ENCODE assay signal across 33 cellular contexts in genomic region chr4:82467442-82467841, GRCh38. TPM values are rescaled to one million over a fixed set of nuclear protein-coding genes. Genes with fewer than 3 reads are reported as not detected.
DNase-seq lines count a peak whose midpoint lies in the region; ATAC-seq and TF ChIP-seq lines count a peak whose summit lies in the region.
"Had no signal": no experiment of that assay in that cellular context is flagged by ENCODE, and none has a peak within 500 bp of the region (broad histone marks: within the 10 kb centered on the region; RNA-seq: fewer than 3 reads in every experiment).

No MANE protein-coding gene starts in this region.

- peaks cover 1 to 4% of the 10 kb centered on the region in 2 donors for H3K36me3 Mint-ChIP-seq in activated T-cell treated with anti-CD3 and anti-CD28 coated beads, Interleukin-2, amount 50 U/mL, for 72 hours (ENCODE audit: insufficient read depth in 2 of 2)
- peaks cover 71% of the 10 kb centered on the region for H3K36me3 Mint-ChIP-seq in activated T-cell treated with anti-CD3 and anti-CD28 coated beads, Interleukin-2, amount 50 U/mL, for 24 hours (ENCODE audit: low read depth)
- H3K36me3 Mint-ChIP-seq: activated naive CD4-positive, alpha-beta T cell treated with anti-CD3 and anti-CD28 coated beads, Interleukin-2, amount 50 U/mL, for 72 hours had no signal

- no peak for DNase-seq in activated T-cell treated with anti-CD3 and anti-CD28 coated beads, Interleukin-2, amount 50 U/mL, for 72 hours
- no peak for DNase-seq in activated T-cell treated with anti-CD3 and anti-CD28 coated beads, Interleukin-2, amount 50 U/mL, for 24 hours
- DNase-seq in astrocyte of the cerebellum (ENCODE audit: low read depth) (peak; percentile 50), foreskin fibroblast (peak; percentile 35 to 65), NCI-H2107 (lab: John Stamatoyannopoulos, UW) (no peak), mesenteric fat pad (ENCODE audit: low spot score) (no peak)
- DNase-seq: activated CD4-positive, alpha-beta T cell treated with anti-CD3 and anti-CD28 coated beads, Interleukin-2, amount 50 U/mL, for 48 hours; activated CD4-positive, CD25-positive, alpha-beta regulatory T cell; activated CD8-positive, alpha-beta memory T cell treated with anti-CD3 and anti-CD28 coated beads, Interleukin-2, amount 50 U/mL, for 4 hours; aorta; dorsolateral prefrontal cortex; gastrocnemius medialis; hippocampal formation; islet precursor cell; left ventricle myocardium superior; midbrain; naive thymus-derived CD8-positive, alpha-beta T cell; NCI-H1694; NK-92 treated with Interleukin-12 subunit alpha and Interleukin-12 subunit beta, amount 100 ng/mL, for 24 hours; ovary; PC-9; right cardiac atrium; Right ventricle myocardium superior; stimulated activated naive CD8-positive, alpha-beta T cell treated with anti-CD3 and anti-CD28 coated beads, Interleukin-15, Interleukin-2, amounts not matched to agents 100 U/mL and 50 U/mL, for 24 hours; T1000 had no signal

- no peaks in the 10 kb centered on the region for H3K27me3 Mint-ChIP-seq in activated T-cell treated with anti-CD3 and anti-CD28 coated beads, Interleukin-2, amount 50 U/mL, for 72 hours (ENCODE audit: low read depth)
- no peaks in the 10 kb centered on the region for H3K27me3 Mint-ChIP-seq in activated T-cell treated with anti-CD3 and anti-CD28 coated beads, Interleukin-2, amount 50 U/mL, for 24 hours
- H3K27me3 Mint-ChIP-seq: central memory CD8-positive, alpha-beta T cell; naive thymus-derived CD8-positive, alpha-beta T cell had no signal

- H3K27ac Mint-ChIP-seq in activated T-cell treated with anti-CD3 and anti-CD28 coated beads, Interleukin-2, amount 50 U/mL, for 72 hours: peak overlapping the region; percentile 10
- no peak overlapping the region for H3K27ac Mint-ChIP-seq in activated T-cell treated with anti-CD3 and anti-CD28 coated beads, Interleukin-2, amount 50 U/mL, for 24 hours
- H3K27ac Mint-ChIP-seq: activated naive CD4-positive, alpha-beta T cell treated with anti-CD3 and anti-CD28 coated beads, Interleukin-2, amount 50 U/mL, for 72 hours; activated T-helper 2 cell treated with anti-CD3 and anti-CD28 coated beads, Interferon-gamma antibody, Interleukin-2, Interleukin-4, amounts not matched to agents 10 μg/mL and 5 μg/mL and 100 μg/mL, durations not matched to agents 14 hours and 24 hours and 36 hours had no signal

- no peak overlapping the region for H3K4me3 Mint-ChIP-seq in activated T-cell treated with anti-CD3 and anti-CD28 coated beads, Interleukin-2, amount 50 U/mL, for 72 hours
- no peak overlapping the region for H3K4me3 Mint-ChIP-seq in activated T-cell treated with anti-CD3 and anti-CD28 coated beads, Interleukin-2, amount 50 U/mL, for 24 hours
- H3K4me3 Mint-ChIP-seq: central memory CD8-positive, alpha-beta T cell; naive thymus-derived CD8-positive, alpha-beta T cell had no signal

- in situ Hi-C loops in astrocyte of the cerebellum (cut with HindIII; ENCODE audit: low sequenced_read_pairs): loop anchor here (5.0 to 10.0 kb wide), 2 partner anchors 100 to 257 kb away; no protein-coding TSS in a partner anchor

- H3K4me1 Mint-ChIP-seq in activated T-cell treated with anti-CD3 and anti-CD28 coated beads, Interleukin-2, amount 50 U/mL, for 72 hours (ENCODE audit: low read depth): no peaks in the 10 kb centered on the region
- H3K4me1 Mint-ChIP-seq in activated T-cell treated with anti-CD3 and anti-CD28 coated beads, Interleukin-2, amount 50 U/mL, for 24 hours (ENCODE audit: low read depth): no peaks in the 10 kb centered on the region
- H3K4me1 Mint-ChIP-seq: central memory CD8-positive, alpha-beta T cell had no signal

- H3K4me3 ChIP-seq in astrocyte of the cerebellum (ENCODE audit: low read depth, low read length) (no peak overlapping the region), foreskin fibroblast (ENCODE audit: low read depth in 1 of 2, low read length in 2 of 2) (no peak overlapping the region)
- H3K4me3 ChIP-seq: dorsolateral prefrontal cortex, gastrocnemius medialis, ovary, PC-9, thoracic aorta, vagina had no signal

- no peaks in the 10 kb centered on the region for H3K9me3 Mint-ChIP-seq in activated T-cell treated with anti-CD3 and anti-CD28 coated beads, Interleukin-2, amount 50 U/mL, for 72 hours
- H3K9me3 Mint-ChIP-seq in activated T-cell treated with anti-CD3 and anti-CD28 coated beads, Interleukin-2, amount 50 U/mL, for 24 hours: no peaks in the 10 kb centered on the region
- H3K9me3 Mint-ChIP-seq: activated naive CD4-positive, alpha-beta T cell treated with anti-CD3 and anti-CD28 coated beads, Interleukin-2, amount 50 U/mL, for 72 hours; activated T-helper 2 cell treated with anti-CD3 and anti-CD28 coated beads, Interferon-gamma antibody, Interleukin-2, Interleukin-4, amounts not matched to agents 10 μg/mL and 5 μg/mL and 100 μg/mL, durations not matched to agents 14 hours and 24 hours and 36 hours; central memory CD8-positive, alpha-beta T cell; naive thymus-derived CD8-positive, alpha-beta T cell had no signal

- ATAC-seq in activated T-cell treated with anti-CD3 and anti-CD28 coated beads, Interleukin-2, amount 50 U/mL, for 72 hours (replicated peaks in 1 of 2): no peak
- ATAC-seq in GM18502 (IDR thresholded peaks at IDR 0.05; ENCODE audit: poor library complexity, unreplicated experiment): no peak
- ATAC-seq in HG03097 (IDR thresholded peaks at IDR 0.05; ENCODE audit: low FRiP score, unreplicated experiment): no peak
- ATAC-seq: activated naive CD4-positive, alpha-beta T cell treated with anti-CD3 and anti-CD28 coated beads, Interleukin-2, amount 50 U/mL, for 72 hours; gastrocnemius medialis; HCT116; left ventricle myocardium superior; naive thymus-derived CD8-positive, alpha-beta T cell; right cardiac atrium; stimulated activated naive CD8-positive, alpha-beta T cell treated with anti-CD3 and anti-CD28 coated beads, Interleukin-15, Interleukin-2, amounts not matched to agents 100 U/mL and 50 U/mL, for 24 hours had no signal

- TF ChIP-seq CTCF in astrocyte of the cerebellum (IDR thresholded peaks at IDR 0.05; ENCODE audit: low read depth, low read length, missing control alignments) (no peak), foreskin fibroblast (IDR thresholded peaks at IDR 0.05; ENCODE audit: low read depth, low read length) (no peak)

RNA-seq across cellular contexts. Expression of gene ENOPH1, which starts 37.1 kb away (rescaled TPM):
- 10 to 100 TPM; 57.0 to 67.8 TPM for total RNA-seq in activated T-cell treated with anti-CD3 and anti-CD28 coated beads, Interleukin-2, amount 50 U/mL, for 72 hours
- 21.2 TPM for total RNA-seq in mesenteric fat pad

RNA-seq across cellular contexts. Expression of gene HNRNPDL, which starts 37.2 kb away (rescaled TPM):
- 100 to 1,000 TPM; 222 to 262 TPM for total RNA-seq in activated T-cell treated with anti-CD3 and anti-CD28 coated beads, Interleukin-2, amount 50 U/mL, for 72 hours
- 217 TPM for total RNA-seq in mesenteric fat pad

Comparison
In these comparisons a context has a peak if more than half of its experiments do, and no peak if none do; other contexts are left out.
1. DNase-seq: peak in astrocyte of the cerebellum (single experiment) and foreskin fibroblast (2 of 2); none in activated T-cell treated with anti-CD3 and anti-CD28 coated beads, Interleukin-2, amount 50 U/mL, for 72 hours (0 of 2), activated T-cell treated with anti-CD3 and anti-CD28 coated beads, Interleukin-2, amount 50 U/mL, for 24 hours (single experiment), NCI-H2107 (single experiment) and mesenteric fat pad (single experiment).